Comparison of ENCODE assay signal across 15 cellular contexts in genomic region chr1:36829066-36829465, GRCh38.
"Had no signal": no experiment of that assay in that cellular context is flagged by ENCODE, and none has a peak within 500 bp of the region (broad histone marks: within the 10 kb centered on the region; RNA-seq: fewer than 3 reads in every experiment).

No MANE protein-coding gene starts in this region.

- H3K4me1 Mint-ChIP-seq: activated T-helper 17 cell treated with anti-CD3 and anti-CD28 coated beads, Interleukin-2, amount 50 U/mL, for 72 hours had no signal

- H3K4me1 ChIP-seq: breast epithelium, upper lobe of right lung had no signal

- H3K4me3 ChIP-seq: breast epithelium, dorsolateral prefrontal cortex, lung, mucosa of descending colon, skin epidermis, thoracic aorta, upper lobe of right lung had no signal

- H3K4me3 Mint-ChIP-seq: activated T-helper 17 cell treated with anti-CD3 and anti-CD28 coated beads, Interleukin-2, amount 50 U/mL, for 72 hours; endodermal cell; naive thymus-derived CD4-positive, alpha-beta T cell; stimulated activated naive CD8-positive, alpha-beta T cell treated with anti-CD3 and anti-CD28 coated beads, Interleukin-15, amount 100 ng/mL, for 72 hours had no signal

- ATAC-seq: activated T-helper 17 cell treated with anti-CD3 and anti-CD28 coated beads, Interleukin-2, amount 50 U/mL, for 72 hours; mucosa of descending colon; naive thymus-derived CD4-positive, alpha-beta T cell; stimulated activated naive CD8-positive, alpha-beta T cell treated with anti-CD3 and anti-CD28 coated beads, Interleukin-15, amount 100 ng/mL, for 72 hours; upper lobe of right lung had no signal

- H3K27ac Mint-ChIP-seq: activated T-helper 17 cell treated with anti-CD3 and anti-CD28 coated beads, Interleukin-2, amount 50 U/mL, for 72 hours; endodermal cell; naive thymus-derived CD4-positive, alpha-beta T cell; stimulated activated naive CD8-positive, alpha-beta T cell treated with anti-CD3 and anti-CD28 coated beads, Interleukin-15, amount 100 ng/mL, for 72 hours had no signal

- H3K36me3 Mint-ChIP-seq: naive thymus-derived CD4-positive, alpha-beta T cell had no signal

- H3K9me3 Mint-ChIP-seq: activated T-helper 17 cell treated with anti-CD3 and anti-CD28 coated beads, Interleukin-2, amount 50 U/mL, for 72 hours; endodermal cell; naive thymus-derived CD4-positive, alpha-beta T cell; stimulated activated naive CD8-positive, alpha-beta T cell treated with anti-CD3 and anti-CD28 coated beads, Interleukin-15, amount 100 ng/mL, for 72 hours had no signal

- DNase-seq: activated CD4-positive, alpha-beta T cell treated with anti-CD3 and anti-CD28 coated beads, Interleukin-2, amount 50 U/mL, for 48 hours; activated CD4-positive, CD25-positive, alpha-beta regulatory T cell treated with anti-CD3 and anti-CD28 coated beads, Interleukin-2, amount 50 U/mL, for 72 hours; activated naive CD4-positive, alpha-beta T cell treated with Interleukin-2 at 50 U/mL for 16 hours; dorsolateral prefrontal cortex; endodermal cell; islet precursor cell; mucosa of descending colon; naive thymus-derived CD4-positive, alpha-beta T cell; stimulated activated naive CD8-positive, alpha-beta T cell treated with anti-CD3 and anti-CD28 coated beads, Interleukin-15, amount 100 ng/mL, for 72 hours; upper lobe of right lung had no signal

- H3K27ac ChIP-seq: breast epithelium, skin epidermis, thoracic aorta, upper lobe of right lung had no signal

- H3K36me3 ChIP-seq: breast epithelium, thoracic aorta, upper lobe of right lung had no signal

- H3K27me3 ChIP-seq: breast epithelium had no signal

- H3K9me3 ChIP-seq: breast epithelium, mucosa of descending colon, thoracic aorta, upper lobe of right lung had no signal
